26 cellular contexts compared by ENCODE assay signal in the genomic region with DNA sequence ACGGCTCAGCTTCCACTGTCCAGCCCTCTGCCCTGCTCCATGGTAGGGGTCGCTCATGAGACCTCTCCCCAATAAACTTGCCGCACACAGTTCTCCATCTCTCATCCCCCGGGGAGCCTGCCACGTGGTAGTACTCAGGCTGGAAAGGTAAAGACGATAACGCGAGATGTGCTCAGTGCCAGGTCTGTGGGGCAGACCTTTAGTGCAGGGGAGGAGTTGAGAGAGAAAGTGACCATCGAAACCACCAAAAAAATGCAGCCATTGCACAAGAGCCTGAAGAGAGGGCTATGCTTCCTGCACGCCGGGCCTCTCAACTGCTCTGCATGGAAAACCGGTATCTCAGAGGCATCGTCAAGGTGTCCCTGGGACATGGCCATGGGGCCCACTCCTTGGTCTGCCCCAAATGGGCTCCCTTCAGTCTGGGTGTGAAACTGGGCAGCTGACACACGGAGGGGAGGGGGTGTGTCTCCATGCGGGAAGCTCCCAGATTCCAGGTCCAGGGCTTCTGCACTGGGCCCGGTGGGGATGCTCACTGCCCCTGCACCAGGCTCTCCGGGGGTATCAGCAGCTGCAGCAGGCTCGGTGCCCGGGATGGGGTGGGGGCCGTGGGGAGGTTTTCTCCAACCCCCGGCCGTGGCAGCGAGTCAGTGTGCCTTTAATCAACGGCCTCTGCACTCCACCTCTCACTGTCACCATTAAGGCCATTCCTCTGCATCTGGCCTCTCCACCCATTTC. TPM values are rescaled to one million over a fixed set of nuclear protein-coding genes. Genes with fewer than 3 reads are reported as not detected.
DNase-seq lines count a peak whose midpoint lies in the region; ATAC-seq, FAIRE-seq and TF ChIP-seq lines count a peak whose summit lies in the region.
"Had no signal": no experiment of that assay in that cellular context is flagged by ENCODE, and none has a peak within 500 bp of the region (broad histone marks: within the 10 kb centered on the region; RNA-seq: fewer than 3 reads in every experiment).

No MANE protein-coding gene starts in this region.

- H3K9me1 ChIP-seq in IMR-90 (ENCODE audit: insufficient read depth, low read length) (no peaks in the 10 kb centered on the region), K562 (ENCODE audit: control insufficient read depth, insufficient read depth, low read length) (no peaks in the 10 kb centered on the region)

- no peak for ATAC-seq in GM23338
- ATAC-seq in IMR-90 (ENCODE audit: low read depth), result no peak
- no peak for ATAC-seq in K562
- ATAC-seq in lung (ENCODE audit: insufficient read depth, low FRiP score), result no peak
- no peak for ATAC-seq in CD4-positive, alpha-beta T cell (ENCODE audit: poor library complexity)
- ATAC-seq: CD8-positive, alpha-beta T cell; GM12878; HCT116 had no signal

- CTCF ChIA-PET in IMR-90 (lab: Yijun Ruan, JAX) (no interaction called here), K562 (lab: Yijun Ruan, JAX; ENCODE audit: low intra/inter-chr PET ratio) (interaction anchor here (6.9 kb wide), 1 partner anchor 43 kb away, joined by 100 read pairs; no protein-coding TSS in a partner anchor)
- CTCF ChIA-PET in CD4-positive, alpha-beta T cell (lab: Charles Lee), result interaction anchor here (1.0 kb wide), 1 partner anchor 9 kb away, joined by 3 read pairs; the partner anchor contains the start of gene UBE2O

- no peak for FAIRE-seq in K562 (lab: Jason Lieb, UNC)
- FAIRE-seq: A549, GM12878 had no signal

- no peak overlapping the region for H4K5ac ChIP-seq in IMR-90 (ENCODE audit: low read depth, low read length)

- dilution Hi-C loops in IMR-90 (cut with HindIII; ENCODE audit: low sequenced_read_pairs, unreplicated experiment), result no loop called here

- intact Hi-C loops in IMR-90 (cut with micrococcal nuclease) (loop anchor here (5.0 kb wide), 1 partner anchor 160 kb away; no protein-coding TSS in a partner anchor), K562 (cut with micrococcal nuclease) (no loop called here)
- intact Hi-C loops in CD4-positive, alpha-beta T cell (cut with DNase I, micrococcal nuclease), result no loop called here

- no peak overlapping the region for H3K4me3 ChIP-seq in GM23338
- H3K4me3 ChIP-seq in IMR-90 (ENCODE audit: insufficient read depth, low read depth, low read length), result no peak overlapping the region
- no peak overlapping the region for H3K4me3 ChIP-seq in K562
- no peak overlapping the region for H3K4me3 ChIP-seq in lung
- H3K4me3 ChIP-seq: A549, GM12878 had no signal

- H3K4ac ChIP-seq in IMR-90 (ENCODE audit: low read depth, low read length), result no peak overlapping the region

- no peak overlapping the region for H3K23ac ChIP-seq in IMR-90 (ENCODE audit: low read depth, low read length)

- no peak overlapping the region for H3K4me2 ChIP-seq in GM23338
- H3K4me2 ChIP-seq in IMR-90 (ENCODE audit: low read depth, low read length), result no peak overlapping the region
- no peak overlapping the region for H3K4me2 ChIP-seq in K562 (ENCODE audit: insufficient read depth, low read length)
- H3K4me2 ChIP-seq: A549, KMS-11 had no signal

- no peaks in the 10 kb centered on the region for H4K20me1 ChIP-seq in GM23338 (replicated peaks; ENCODE audit: insufficient read depth)
- H4K20me1 ChIP-seq in IMR-90 (ENCODE audit: insufficient read depth, low read length), result no peaks in the 10 kb centered on the region
- H4K20me1 ChIP-seq in K562 (replicated peaks; ENCODE audit: control insufficient read depth, insufficient read depth, low read length), result no peaks in the 10 kb centered on the region

- no peak overlapping the region for H2BK20ac ChIP-seq in IMR-90 (ENCODE audit: low read depth, low read length)

- H2AFZ ChIP-seq in GM23338 (0 out of 2 replicates have a peak overlapping the region, but pooled peaks have one; percentile 59), IMR-90 (replicated peaks; ENCODE audit: low read length, poor library complexity) (peak overlapping the region; percentile 63), K562 (ENCODE audit: low read depth, low read length) (no peak overlapping the region)

- peaks cover 29% of the 10 kb centered on the region; the same call in 2 of the 3 replicates for H3K4me1 Mint-ChIP-seq in GM23338
- H3K4me1 Mint-ChIP-seq in CD4-positive, alpha-beta T cell (ENCODE audit: low read depth), result peaks cover 4% of the 10 kb centered on the region

- H3K36me3 ChIP-seq in GM23338 (ENCODE audit: insufficient read depth) (no peaks in the 10 kb centered on the region), IMR-90 (ENCODE audit: control insufficient read depth, insufficient read depth, low read length) (no peaks in the 10 kb centered on the region), K562 (ENCODE audit: control insufficient read depth, insufficient read depth, low read length) (no peaks in the 10 kb centered on the region), lung (ENCODE audit: control insufficient read depth in 2 of 2, insufficient read depth in 2 of 2, low read length in 2 of 2) (no peaks in the 10 kb centered on the region)

- H3K9me3 Mint-ChIP-seq in GM23338, result no peaks in the 10 kb centered on the region
- H3K9me3 Mint-ChIP-seq in CD4-positive, alpha-beta T cell, result no peaks in the 10 kb centered on the region
- H3K9me3 Mint-ChIP-seq: CD8-positive, alpha-beta T cell had no signal

- peaks cover 15% of the 10 kb centered on the region for H3K4me1 ChIP-seq in GM23338 (ENCODE audit: insufficient read depth)
- peaks cover 6% of the 10 kb centered on the region; the same call in 1 of the 2 replicates for H3K4me1 ChIP-seq in IMR-90 (ENCODE audit: control insufficient read depth, insufficient read depth, low read length)
- H3K4me1 ChIP-seq in K562 (replicated peaks in 1 of 2; ENCODE audit: control insufficient read depth in 2 of 2, insufficient read depth in 2 of 2, low read length in 2 of 2), result peaks cover 0 to 11% of the 10 kb centered on the region in 2 experiments; a peak in 3 of 5 replicates
- peaks cover 0 to 2% of the 10 kb centered on the region in 2 donors for H3K4me1 ChIP-seq in lung (ENCODE audit: control insufficient read depth in 2 of 2, insufficient read depth in 2 of 2, low read length in 2 of 2)
- H3K4me1 ChIP-seq: A549 had no signal

- no peak overlapping the region for H3K27ac Mint-ChIP-seq in GM23338
- no peak overlapping the region for H3K27ac Mint-ChIP-seq in CD4-positive, alpha-beta T cell
- H3K27ac Mint-ChIP-seq: CD8-positive, alpha-beta T cell had no signal

- H2AK5ac ChIP-seq in IMR-90 (ENCODE audit: low read depth, low read length), result no peak overlapping the region

- BruUV-seq in IMR-90 (replicated peaks; lab: Mats Ljungman, UMichigan), result no TSS peak
- BruUV-seq in K562 (replicated peaks; lab: Mats Ljungman, UMichigan), result no TSS peak

- H3K27me3 Mint-ChIP-seq in GM23338 (ENCODE audit: insufficient read depth, low read depth, poor library complexity), result peaks cover 10% of the 10 kb centered on the region
- no peaks in the 10 kb centered on the region for H3K27me3 Mint-ChIP-seq in CD4-positive, alpha-beta T cell

- no peaks in the 10 kb centered on the region for H3K36me3 Mint-ChIP-seq in GM23338 (ENCODE audit: low read depth)
- no peaks in the 10 kb centered on the region for H3K36me3 Mint-ChIP-seq in CD4-positive, alpha-beta T cell (ENCODE audit: low read depth)
- H3K36me3 Mint-ChIP-seq: CD8-positive, alpha-beta T cell had no signal

- H3K27ac ChIP-seq in GM23338 (ENCODE audit: low read depth) (no peak overlapping the region), IMR-90 (ENCODE audit: insufficient read depth, low read length) (no peak overlapping the region), K562 (ENCODE audit: extremely low read depth, low read depth, low read length) (no peak overlapping the region), lung (ENCODE audit: low read depth in 1 of 2, low read length in 1 of 2) (no peak overlapping the region)
- H3K27ac ChIP-seq in CD4-positive, alpha-beta T cell (ENCODE audit: low read depth, low read length), result no peak overlapping the region
- H3K27ac ChIP-seq: A549, KMS-11 had no signal

- POLR2A ChIA-PET in IMR-90 (lab: Charles Lee; ENCODE audit: unreplicated experiment) (no interaction called here), K562 (lab: Yijun Ruan, JAX) (interaction anchor here (0.5 to 1.1 kb wide), 10 partner anchors 9 to 748 kb away, joined by 3 to 6 read pairs (median 3); no protein-coding TSS in a partner anchor)
- POLR2A ChIA-PET in CD4-positive, alpha-beta T cell (lab: Charles Lee), result no interaction called here

- WGBS in IMR-90 (ENCODE audit: extremely low coverage in 2 of 2, insufficient read length in 1 of 2), 2 experiments, result 88% methylated on average over 10 of the region's 24 CpGs; no CpG with 5 or more reads in 1 of the 2 experiments
- 10% methylated on average over 24 of the region's 24 CpGs for WGBS in K562 (ENCODE audit: insufficient coverage, low coverage, missing lambda C conversion rate)
- WGBS in lung, 2 donors, result 76 to 80% methylated on average over 24 of the region's 24 CpGs

- H3K9me3 ChIP-seq in IMR-90 (ENCODE audit: control insufficient read depth, insufficient read depth, low read length), result no peaks in the 10 kb centered on the region
- H3K9me3 ChIP-seq in K562 (replicated peaks; ENCODE audit: control insufficient read depth, insufficient read depth, low read depth, low read length), result no peaks in the 10 kb centered on the region
- no peaks in the 10 kb centered on the region for H3K9me3 ChIP-seq in lung (ENCODE audit: control insufficient read depth in 2 of 2, insufficient read depth in 1 of 2, low read length in 1 of 2)
- no peaks in the 10 kb centered on the region for H3K9me3 ChIP-seq in CD4-positive, alpha-beta T cell (ENCODE audit: control insufficient read depth, low read length)
- H3K9me3 ChIP-seq: A549 had no signal

- TF ChIP-seq EP300 in K562 (IDR thresholded peaks at IDR 0.05; ENCODE audit: low read length), result no peak

- H4K91ac ChIP-seq in IMR-90 (ENCODE audit: insufficient read depth, low read depth, low read length), result no peak overlapping the region

- H3K27me3 ChIP-seq in GM23338 (ENCODE audit: insufficient read depth), result no peaks in the 10 kb centered on the region
- H3K27me3 ChIP-seq in IMR-90 (ENCODE audit: control insufficient read depth, insufficient read depth, low read length), result 0 out of 2 replicates have a peak, but pooled peaks cover 4% of the 10 kb centered on the region
- H3K27me3 ChIP-seq in K562 (ENCODE audit: control insufficient read depth in 2 of 2, insufficient read depth in 2 of 2, low read length in 2 of 2), result peaks cover 4 to 23% of the 10 kb centered on the region in 2 experiments; a peak in 2 of 5 replicates
- H3K27me3 ChIP-seq in lung (ENCODE audit: control insufficient read depth, insufficient read depth), result no peaks in the 10 kb centered on the region
- no peaks in the 10 kb centered on the region for H3K27me3 ChIP-seq in CD4-positive, alpha-beta T cell (ENCODE audit: control insufficient read depth, insufficient read depth, low read length)

- TF ChIP-seq POLR2A in IMR-90 (IDR thresholded peaks at IDR 0.05; ENCODE audit: low read depth, low read length) (no peak), K562 (conservative IDR thresholded peaks at IDR 0.05) (no peak)

- TF ChIP-seq RAD21 in IMR-90 (IDR thresholded peaks at IDR 0.05; ENCODE audit: low read length), result no peak
- TF ChIP-seq RAD21 in K562 (CRISPR knock-in tag; conservative IDR thresholded peaks at IDR 0.05 in 1 of 2, IDR thresholded peaks at IDR 0.05 in 1 of 2), result no peak

- H4K8ac ChIP-seq in IMR-90 (ENCODE audit: low read depth in 2 of 2, low read length in 2 of 2), result no peak overlapping the region

- H3K18ac ChIP-seq in IMR-90 (ENCODE audit: low read depth, low read length), result no peak overlapping the region

- H2BK120ac ChIP-seq in IMR-90 (ENCODE audit: low read depth, low read length), result no peak overlapping the region

- H3K79me1 ChIP-seq in IMR-90 (ENCODE audit: low read depth in 1 of 2, low read length in 2 of 2), result no peaks in the 10 kb centered on the region

- no peak overlapping the region for H3K4me3 Mint-ChIP-seq in GM23338
- H3K4me3 Mint-ChIP-seq in CD4-positive, alpha-beta T cell, result no peak overlapping the region
- H3K4me3 Mint-ChIP-seq: CD8-positive, alpha-beta T cell had no signal

- 0 out of 2 replicates have a peak, but pooled peaks cover 6% of the 10 kb centered on the region for H3F3A ChIP-seq in GM23338 (replicated peaks; ENCODE audit: low read depth)

- no peak overlapping the region for H2BK15ac ChIP-seq in IMR-90 (ENCODE audit: low read depth, low read length)

- DNase-seq in GM23338 (ENCODE audit: low spot score) (no peak), IMR-90 (no peak), K562 (ENCODE audit: extremely low read depth in 1 of 4, low spot score in 3 of 4) (no peak), lung (ENCODE audit: low spot score) (peak; percentile 32), ecto neural progenitor cell (ENCODE audit: low spot score) (no peak), NCI-H82 (lab: John Stamatoyannopoulos, UW) (no peak)
- no peak for DNase-seq in CD4-positive, alpha-beta T cell
- DNase-seq: C1 segment of cervical spinal cord; CD8-positive, alpha-beta T cell; DMS 273 treated with DMSO at 0.1 percent for 48 hours; DMS79; EL; GDM1; NCI-H1105 treated with DMSO at 0.1 percent for 48 hours; NCI-H2029; NCI-H446; NCI-H524 treated with DMSO at 0.1 percent for 48 hours; NCI-H774; RPMI8226; SHP77 treated with DMSO at 0.1 percent for 48 hours; T-helper 1 cell had no signal

- no peaks in the 10 kb centered on the region for H3K9me2 ChIP-seq in GM23338 (ENCODE audit: insufficient read depth)

- TF ChIP-seq CTCF in GM23338 (conservative IDR thresholded peaks at IDR 0.05; ENCODE audit: low read depth in 2 of 2), result peak in 1 of 2 experiments; percentile 20; a peak in 1 of 4 replicates
- TF ChIP-seq CTCF in IMR-90 (conservative IDR thresholded peaks at IDR 0.05; ENCODE audit: low read depth, low read length), result no peak
- no peak for TF ChIP-seq CTCF in K562 (IDR thresholded peaks at IDR 0.05 in 2 of 3, conservative IDR thresholded peaks at IDR 0.05 in 1 of 3; ENCODE audit: insufficient read depth in 2 of 3, low read depth in 1 of 3, low read length in 3 of 3)
- no peak for TF ChIP-seq CTCF in lung (IDR thresholded peaks at IDR 0.05; ENCODE audit: control extremely low read depth, extremely low read depth)
- no peak for TF ChIP-seq CTCF in CD4-positive, alpha-beta T cell (IDR thresholded peaks at IDR 0.05)

- peak overlapping the region; percentile 65 for H2AK9ac ChIP-seq in IMR-90 (replicated peaks; ENCODE audit: low read depth, low read length, poor library complexity)

- H3K79me2 ChIP-seq in GM23338 (replicated peaks; ENCODE audit: insufficient read depth) (no peaks in the 10 kb centered on the region), K562 (ENCODE audit: control insufficient read depth, insufficient read depth, low read length) (no peaks in the 10 kb centered on the region)

- no peak overlapping the region for H3K14ac ChIP-seq in IMR-90 (replicated peaks; ENCODE audit: low read depth, low read length)

- H3K56ac ChIP-seq in IMR-90 (ENCODE audit: extremely low read depth, insufficient read depth, low read length), result no peak overlapping the region

- H3K9ac ChIP-seq in IMR-90 (ENCODE audit: low read depth, low read length) (no peak overlapping the region), K562 (ENCODE audit: insufficient read depth in 1 of 2, low read depth in 2 of 2, low read length in 2 of 2) (no peak overlapping the region; a peak in 1 of 4 replicates)
- H3K9ac ChIP-seq: KMS-11 had no signal

- no peak overlapping the region for H2BK5ac ChIP-seq in IMR-90 (ENCODE audit: low read depth, low read length, poor library complexity, severe bottlenecking)

- in situ Hi-C loops in IMR-90 (cut with MboI; ENCODE audit: low sequenced_read_pairs), result no loop called here
- in situ Hi-C loops in K562 (cut with MboI), result no loop called here

RNA-seq across cellular contexts. Expression of gene AANAT, which starts 4.7 kb away (rescaled TPM):
- total RNA-seq in GM23338 (2014; rRNA removed; shearing (Covaris generic)), result 0.28 and 1.3 TPM in 2 replicates
- polyA plus RNA-seq in GM23338 (2016; fragmentation: Nextera tagmentation; extraction: Ambion mirVana) (0.73 and 1.0 TPM in 2 replicates), IMR-90 (2012; rRNA removed) (0.19 and 0.21 TPM in 2 replicates), K562 (2011; rRNA removed) (not detected in 2 replicates), K562 (2014; fragmentation: Illumina TruSeq; extraction: Trizol) (not detected in 2 replicates), K562 (2014; fragmentation: Nextera tagmentation; extraction: Ambion mirVana) (not detected), K562 (2014; rRNA removed) (not detected in 2 replicates), lung (under 1 TPM in 1 of 2 donors, not detected in 1; 0.10 TPM)
- total RNA-seq in IMR-90 (2012; rRNA removed) (not detected in 2 replicates), K562 (2014; rRNA removed) (not detected in 2 replicates), K562 (2014; rRNA removed; fragmentation: Illumina TruSeq; extraction: Trizol) (not detected in 2 replicates), K562 (2015; rRNA removed; fragmentation: Illumina TruSeq; extraction: Trizol) (not detected in 2 replicates), K562 (2021) (not detected in 2 replicates), lung (under 1 TPM in 1 of 2 donors, not detected in 1; 0.31 TPM)
- polyA plus RNA-seq in IMR-90 (2012; cell fraction: cytosol; rRNA removed), result 0.08 and 0.32 TPM in 2 replicates
- 0.92 and 1.8 TPM in 2 replicates for polyA plus RNA-seq in IMR-90 (2012; cell fraction: nucleus; rRNA removed; ENCODE audit: low replicate concordance)
- total RNA-seq in K562 (2011; cell fraction: chromatin; rRNA removed; ENCODE audit: low replicate concordance), result not detected in 2 replicates
- not detected in 2 replicates for total RNA-seq in K562 (2011; cell fraction: nucleolus; rRNA removed)
- total RNA-seq in K562 (2011; cell fraction: nucleoplasm; rRNA removed), result not detected in 2 replicates
- polyA plus RNA-seq in K562 (2011; cell fraction: cytosol; rRNA removed), result not detected in 2 replicates
- not detected in 2 replicates for polyA plus RNA-seq in K562 (2011; cell fraction: nucleus; rRNA removed)
- polyA plus RNA-seq in K562 (2012), result not detected in 2 replicates
- not detected in 2 replicates for polyA minus RNA-seq in K562 (2011; rRNA and poly(A)+ RNA removed)
- polyA minus RNA-seq in K562 (2011; cell fraction: cytosol; rRNA and poly(A)+ RNA removed), result not detected in 2 replicates
- not detected in 2 replicates for polyA minus RNA-seq in K562 (2011; cell fraction: nucleus; rRNA and poly(A)+ RNA removed)
- under 1 TPM in 1 of 2 experiments, not detected in 1; 0.14 TPM for total RNA-seq in CD4-positive, alpha-beta T cell
- total RNA-seq: CD8-positive, alpha-beta T cell; H4 had no signal
- polyA plus RNA-seq: GM12878 had no signal

RNA-seq across cellular contexts. Expression of gene UBE2O, which starts 9.8 kb away (rescaled TPM):
- 73.7 and 79.4 TPM in 2 replicates for total RNA-seq in GM23338 (2014; rRNA removed; shearing (Covaris generic))
- 30.4 and 30.9 TPM in 2 replicates for polyA plus RNA-seq in GM23338 (2016; fragmentation: Nextera tagmentation; extraction: Ambion mirVana)
- 17.6 and 20.0 TPM in 2 replicates for total RNA-seq in IMR-90 (2012; rRNA removed)
- 14.3 and 17.6 TPM in 2 replicates for polyA plus RNA-seq in IMR-90 (2012; rRNA removed)
- polyA plus RNA-seq in IMR-90 (2012; cell fraction: cytosol; rRNA removed), result 9.1 and 12.2 TPM in 2 replicates
- polyA plus RNA-seq in IMR-90 (2012; cell fraction: nucleus; rRNA removed; ENCODE audit: low replicate concordance), result 43.5 and 62.5 TPM in 2 replicates
- 48.0 and 101 TPM in 2 replicates for total RNA-seq in K562 (2011; cell fraction: chromatin; rRNA removed; ENCODE audit: low replicate concordance)
- total RNA-seq in K562 (2011; cell fraction: nucleolus; rRNA removed), result 46.3 and 49.0 TPM in 2 replicates
- total RNA-seq in K562 (2011; cell fraction: nucleoplasm; rRNA removed), result 34.9 and 41.1 TPM in 2 replicates
- 20.5 and 21.6 TPM in 2 replicates for total RNA-seq in K562 (2014; rRNA removed)
- total RNA-seq in K562 (2014; rRNA removed; fragmentation: Illumina TruSeq; extraction: Trizol), result 8.8 and 10.0 TPM in 2 replicates
- total RNA-seq in K562 (2015; rRNA removed; fragmentation: Illumina TruSeq; extraction: Trizol), result 13.3 and 15.6 TPM in 2 replicates
- 36.8 and 39.7 TPM in 2 replicates for total RNA-seq in K562 (2021)
- polyA plus RNA-seq in K562 (2011; rRNA removed), result 12.6 and 20.8 TPM in 2 replicates
- 9.9 and 13.8 TPM in 2 replicates for polyA plus RNA-seq in K562 (2011; cell fraction: cytosol; rRNA removed)
- 60.0 and 60.8 TPM in 2 replicates for polyA plus RNA-seq in K562 (2011; cell fraction: nucleus; rRNA removed)
- polyA plus RNA-seq in K562 (2012), result 24.4 and 24.9 TPM in 2 replicates
- polyA plus RNA-seq in K562 (2014; fragmentation: Illumina TruSeq; extraction: Trizol), result 24.5 and 25.4 TPM in 2 replicates
- 1 to 10 TPM; 1.6 to 1.7 TPM for polyA plus RNA-seq in K562 (2014; fragmentation: Nextera tagmentation; extraction: Ambion mirVana)
- polyA plus RNA-seq in K562 (2014; rRNA removed), result 15.6 and 22.1 TPM in 2 replicates
- 56.4 and 69.3 TPM in 2 replicates for polyA minus RNA-seq in K562 (2011; rRNA and poly(A)+ RNA removed)
- 26.6 and 31.1 TPM in 2 replicates for polyA minus RNA-seq in K562 (2011; cell fraction: cytosol; rRNA and poly(A)+ RNA removed)
- 11.0 and 22.8 TPM in 2 replicates for polyA minus RNA-seq in K562 (2011; cell fraction: nucleus; rRNA and poly(A)+ RNA removed)
- total RNA-seq in lung, result 10 to 100 TPM; 24.3 to 24.6 TPM
- 10 to 100 TPM; 10.8 to 11.1 TPM for polyA plus RNA-seq in lung
- 10 to 100 TPM; 22.7 to 25.1 TPM for total RNA-seq in CD4-positive, alpha-beta T cell

RNA-seq across cellular contexts. Expression of gene RHBDF2, which starts 38.5 kb away (rescaled TPM):
- 19.5 and 29.5 TPM in 2 replicates for total RNA-seq in GM23338 (2014; rRNA removed; shearing (Covaris generic))
- polyA plus RNA-seq in GM23338 (2016; fragmentation: Nextera tagmentation; extraction: Ambion mirVana), result 9.4 and 10.5 TPM in 2 replicates
- total RNA-seq in IMR-90 (2012; rRNA removed), result 1.3 and 1.4 TPM in 2 replicates
- polyA plus RNA-seq in IMR-90 (2012; rRNA removed), result 8.3 and 10.0 TPM in 2 replicates
- polyA plus RNA-seq in IMR-90 (2012; cell fraction: cytosol; rRNA removed), result 6.7 and 10.1 TPM in 2 replicates
- polyA plus RNA-seq in IMR-90 (2012; cell fraction: nucleus; rRNA removed; ENCODE audit: low replicate concordance), result 29.5 and 54.3 TPM in 2 replicates
- total RNA-seq in K562 (2011; cell fraction: chromatin; rRNA removed; ENCODE audit: low replicate concordance), result 5.1 and 22.6 TPM in 2 replicates
- total RNA-seq in K562 (2011; cell fraction: nucleolus; rRNA removed), result 12.2 and 15.7 TPM in 2 replicates
- total RNA-seq in K562 (2011; cell fraction: nucleoplasm; rRNA removed), result 4.0 and 6.5 TPM in 2 replicates
- total RNA-seq in K562 (2014; rRNA removed), result 1.5 and 4.0 TPM in 2 replicates
- 0.19 and 0.47 TPM in 2 replicates for total RNA-seq in K562 (2014; rRNA removed; fragmentation: Illumina TruSeq; extraction: Trizol)
- 0.65 and 0.75 TPM in 2 replicates for total RNA-seq in K562 (2015; rRNA removed; fragmentation: Illumina TruSeq; extraction: Trizol)
- 2.3 and 2.8 TPM in 2 replicates for total RNA-seq in K562 (2021)
- 1.1 and 3.1 TPM in 2 replicates for polyA plus RNA-seq in K562 (2011; rRNA removed)
- 1.7 and 6.2 TPM in 2 replicates for polyA plus RNA-seq in K562 (2011; cell fraction: cytosol; rRNA removed)
- 8.1 and 13.7 TPM in 2 replicates for polyA plus RNA-seq in K562 (2011; cell fraction: nucleus; rRNA removed)
- 1.5 and 1.7 TPM in 2 replicates for polyA plus RNA-seq in K562 (2012)
- 1.3 and 1.6 TPM in 2 replicates for polyA plus RNA-seq in K562 (2014; fragmentation: Illumina TruSeq; extraction: Trizol)
- polyA plus RNA-seq in K562 (2014; fragmentation: Nextera tagmentation; extraction: Ambion mirVana), result under 1 TPM; 0.04 to 0.06 TPM
- 1.5 and 1.6 TPM in 2 replicates for polyA plus RNA-seq in K562 (2014; rRNA removed)
- 0.74 and 1.6 TPM in 2 replicates for polyA minus RNA-seq in K562 (2011; rRNA and poly(A)+ RNA removed)
- 2.7 and 6.3 TPM in 2 replicates for polyA minus RNA-seq in K562 (2011; cell fraction: cytosol; rRNA and poly(A)+ RNA removed)
- polyA minus RNA-seq in K562 (2011; cell fraction: nucleus; rRNA and poly(A)+ RNA removed), result 4.7 and 5.3 TPM in 2 replicates
- total RNA-seq in lung, result 10 to 100 TPM; 22.7 to 56.5 TPM
- polyA plus RNA-seq in lung, result 100 to 1,000 TPM in 1 of 2 donors, 10 to 100 TPM in 1; 20.1 to 116 TPM
- 10 to 100 TPM; 22.6 to 24.9 TPM for total RNA-seq in CD4-positive, alpha-beta T cell
